ENCODE assay signal across 1 cellular context in the genomic region with DNA sequence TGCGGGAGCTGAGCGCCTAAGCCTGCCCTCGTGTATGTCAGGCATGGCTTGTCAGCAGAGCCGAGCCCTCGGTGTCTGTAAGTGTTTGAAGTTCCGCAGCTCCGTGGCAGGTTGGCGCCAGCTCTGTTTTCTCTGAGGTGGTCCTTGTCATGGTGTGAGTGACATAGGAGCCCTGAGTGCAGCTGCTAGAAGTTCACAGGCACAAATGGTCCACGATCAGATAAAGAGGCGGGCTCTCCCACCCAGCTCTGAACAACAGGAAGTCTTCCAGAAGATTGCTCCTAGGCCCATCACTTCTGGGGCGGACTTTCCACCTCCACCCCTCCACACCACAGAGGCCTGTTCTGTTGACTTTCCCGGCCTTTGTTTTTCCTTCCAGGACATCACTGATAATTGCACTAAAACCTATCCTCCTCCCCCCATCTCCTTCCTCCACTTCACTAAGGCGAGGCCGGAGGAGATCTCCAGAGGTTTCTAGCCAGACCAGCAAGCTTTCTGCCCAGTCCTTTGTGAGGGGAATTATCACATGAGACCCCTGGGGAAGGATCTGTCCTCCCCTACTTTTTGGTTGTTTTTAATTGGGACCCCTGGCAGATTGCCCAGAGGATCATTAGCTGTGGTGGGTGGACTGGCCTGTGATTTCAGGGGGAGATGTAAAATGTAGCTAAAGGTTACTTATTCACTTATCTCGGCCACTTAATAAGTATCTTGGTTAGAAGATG.
TF ChIP-seq lines count a peak whose summit lies in the region.

No MANE protein-coding gene starts in this region.

TF ChIP-seq in SK-N-SH treated with all-trans-retinoic acid at 6 μM for 48 hours, 23 proteins besides CTCF, POLR2A, EP300 and RAD21 (continued from another document):
- TF ChIP-seq, protein P1, sequence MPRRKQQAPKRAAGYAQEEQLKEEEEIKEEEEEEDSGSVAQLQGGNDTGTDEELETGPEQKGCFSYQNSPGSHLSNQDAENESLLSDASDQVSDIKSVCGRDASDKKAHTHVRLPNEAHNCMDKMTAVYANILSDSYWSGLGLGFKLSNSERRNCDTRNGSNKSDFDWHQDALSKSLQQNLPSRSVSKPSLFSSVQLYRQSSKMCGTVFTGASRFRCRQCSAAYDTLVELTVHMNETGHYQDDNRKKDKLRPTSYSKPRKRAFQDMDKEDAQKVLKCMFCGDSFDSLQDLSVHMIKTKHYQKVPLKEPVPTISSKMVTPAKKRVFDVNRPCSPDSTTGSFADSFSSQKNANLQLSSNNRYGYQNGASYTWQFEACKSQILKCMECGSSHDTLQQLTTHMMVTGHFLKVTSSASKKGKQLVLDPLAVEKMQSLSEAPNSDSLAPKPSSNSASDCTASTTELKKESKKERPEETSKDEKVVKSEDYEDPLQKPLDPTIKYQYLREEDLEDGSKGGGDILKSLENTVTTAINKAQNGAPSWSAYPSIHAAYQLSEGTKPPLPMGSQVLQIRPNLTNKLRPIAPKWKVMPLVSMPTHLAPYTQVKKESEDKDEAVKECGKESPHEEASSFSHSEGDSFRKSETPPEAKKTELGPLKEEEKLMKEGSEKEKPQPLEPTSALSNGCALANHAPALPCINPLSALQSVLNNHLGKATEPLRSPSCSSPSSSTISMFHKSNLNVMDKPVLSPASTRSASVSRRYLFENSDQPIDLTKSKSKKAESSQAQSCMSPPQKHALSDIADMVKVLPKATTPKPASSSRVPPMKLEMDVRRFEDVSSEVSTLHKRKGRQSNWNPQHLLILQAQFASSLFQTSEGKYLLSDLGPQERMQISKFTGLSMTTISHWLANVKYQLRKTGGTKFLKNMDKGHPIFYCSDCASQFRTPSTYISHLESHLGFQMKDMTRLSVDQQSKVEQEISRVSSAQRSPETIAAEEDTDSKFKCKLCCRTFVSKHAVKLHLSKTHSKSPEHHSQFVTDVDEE (CRISPR knock-in tag; IDR thresholded peaks at IDR 0.05) = peak; percentile 72
- TF ChIP-seq PPARA (CRISPR knock-in tag; IDR thresholded peaks at IDR 0.05; ENCODE audit: borderline replicate concordance) (0 out of 2 replicates have a peak, but pooled peaks have one; percentile 2), ZNF565 (CRISPR knock-in tag; conservative IDR thresholded peaks at IDR 0.05; ENCODE audit: low read depth) (no peak), TCF4 (CRISPR knock-in tag; IDR thresholded peaks at IDR 0.05; ENCODE audit: borderline replicate concordance) (no peak)
- TF ChIP-seq, protein P2, sequence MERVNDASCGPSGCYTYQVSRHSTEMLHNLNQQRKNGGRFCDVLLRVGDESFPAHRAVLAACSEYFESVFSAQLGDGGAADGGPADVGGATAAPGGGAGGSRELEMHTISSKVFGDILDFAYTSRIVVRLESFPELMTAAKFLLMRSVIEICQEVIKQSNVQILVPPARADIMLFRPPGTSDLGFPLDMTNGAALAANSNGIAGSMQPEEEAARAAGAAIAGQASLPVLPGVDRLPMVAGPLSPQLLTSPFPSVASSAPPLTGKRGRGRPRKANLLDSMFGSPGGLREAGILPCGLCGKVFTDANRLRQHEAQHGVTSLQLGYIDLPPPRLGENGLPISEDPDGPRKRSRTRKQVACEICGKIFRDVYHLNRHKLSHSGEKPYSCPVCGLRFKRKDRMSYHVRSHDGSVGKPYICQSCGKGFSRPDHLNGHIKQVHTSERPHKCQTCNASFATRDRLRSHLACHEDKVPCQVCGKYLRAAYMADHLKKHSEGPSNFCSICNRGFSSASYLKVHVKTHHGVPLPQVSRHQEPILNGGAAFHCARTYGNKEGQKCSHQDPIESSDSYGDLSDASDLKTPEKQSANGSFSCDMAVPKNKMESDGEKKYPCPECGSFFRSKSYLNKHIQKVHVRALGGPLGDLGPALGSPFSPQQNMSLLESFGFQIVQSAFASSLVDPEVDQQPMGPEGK (CRISPR knock-in tag; IDR thresholded peaks at IDR 0.05; ENCODE audit: borderline replicate concordance) = no peak
- TF ChIP-seq, protein P3, sequence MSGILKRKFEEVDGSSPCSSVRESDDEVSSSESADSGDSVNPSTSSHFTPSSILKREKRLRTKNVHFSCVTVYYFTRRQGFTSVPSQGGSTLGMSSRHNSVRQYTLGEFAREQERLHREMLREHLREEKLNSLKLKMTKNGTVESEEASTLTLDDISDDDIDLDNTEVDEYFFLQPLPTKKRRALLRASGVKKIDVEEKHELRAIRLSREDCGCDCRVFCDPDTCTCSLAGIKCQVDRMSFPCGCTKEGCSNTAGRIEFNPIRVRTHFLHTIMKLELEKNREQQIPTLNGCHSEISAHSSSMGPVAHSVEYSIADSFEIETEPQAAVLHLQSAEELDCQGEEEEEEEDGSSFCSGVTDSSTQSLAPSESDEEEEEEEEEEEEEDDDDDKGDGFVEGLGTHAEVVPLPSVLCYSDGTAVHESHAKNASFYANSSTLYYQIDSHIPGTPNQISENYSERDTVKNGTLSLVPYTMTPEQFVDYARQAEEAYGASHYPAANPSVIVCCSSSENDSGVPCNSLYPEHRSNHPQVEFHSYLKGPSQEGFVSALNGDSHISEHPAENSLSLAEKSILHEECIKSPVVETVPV (CRISPR knock-in tag; IDR thresholded peaks at IDR 0.05) = no peak
